1 cellular context compared by ENCODE assay signal in genomic region chr6:168116975-168117899, GRCh38.
A peak's percentile ranks its signal among the peaks of the same experiment; 100 is the strongest.
TF ChIP-seq lines count a peak whose summit lies in the region.

No MANE protein-coding gene starts in this region.

TF ChIP-seq in HepG2, 621 proteins besides CTCF, POLR2A, EP300 and RAD21 (continued from another document and continues in another):
- TF ChIP-seq, protein P1, sequence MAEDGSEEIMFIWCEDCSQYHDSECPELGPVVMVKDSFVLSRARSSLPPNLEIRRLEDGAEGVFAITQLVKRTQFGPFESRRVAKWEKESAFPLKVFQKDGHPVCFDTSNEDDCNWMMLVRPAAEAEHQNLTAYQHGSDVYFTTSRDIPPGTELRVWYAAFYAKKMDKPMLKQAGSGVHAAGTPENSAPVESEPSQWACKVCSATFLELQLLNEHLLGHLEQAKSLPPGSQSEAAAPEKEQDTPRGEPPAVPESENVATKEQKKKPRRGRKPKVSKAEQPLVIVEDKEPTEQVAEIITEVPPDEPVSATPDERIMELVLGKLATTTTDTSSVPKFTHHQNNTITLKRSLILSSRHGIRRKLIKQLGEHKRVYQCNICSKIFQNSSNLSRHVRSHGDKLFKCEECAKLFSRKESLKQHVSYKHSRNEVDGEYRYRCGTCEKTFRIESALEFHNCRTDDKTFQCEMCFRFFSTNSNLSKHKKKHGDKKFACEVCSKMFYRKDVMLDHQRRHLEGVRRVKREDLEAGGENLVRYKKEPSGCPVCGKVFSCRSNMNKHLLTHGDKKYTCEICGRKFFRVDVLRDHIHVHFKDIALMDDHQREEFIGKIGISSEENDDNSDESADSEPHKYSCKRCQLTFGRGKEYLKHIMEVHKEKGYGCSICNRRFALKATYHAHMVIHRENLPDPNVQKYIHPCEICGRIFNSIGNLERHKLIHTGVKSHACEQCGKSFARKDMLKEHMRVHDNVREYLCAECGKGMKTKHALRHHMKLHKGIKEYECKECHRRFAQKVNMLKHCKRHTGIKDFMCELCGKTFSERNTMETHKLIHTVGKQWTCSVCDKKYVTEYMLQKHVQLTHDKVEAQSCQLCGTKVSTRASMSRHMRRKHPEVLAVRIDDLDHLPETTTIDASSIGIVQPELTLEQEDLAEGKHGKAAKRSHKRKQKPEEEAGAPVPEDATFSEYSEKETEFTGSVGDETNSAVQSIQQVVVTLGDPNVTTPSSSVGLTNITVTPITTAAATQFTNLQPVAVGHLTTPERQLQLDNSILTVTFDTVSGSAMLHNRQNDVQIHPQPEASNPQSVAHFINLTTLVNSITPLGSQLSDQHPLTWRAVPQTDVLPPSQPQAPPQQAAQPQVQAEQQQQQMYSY (CRISPR knock-in tag; IDR thresholded peaks at IDR 0.05) = no peak
- TF ChIP-seq NFKB2 (CRISPR knock-in tag; IDR thresholded peaks at IDR 0.05; ENCODE audit: borderline replicate concordance) (0 out of 2 replicates have a peak, but pooled peaks have one; percentile 63), SETDB1 (CRISPR knock-in tag; IDR thresholded peaks at IDR 0.05; ENCODE audit: borderline replicate concordance) (peak; percentile 77), BHLHE40 (IDR thresholded peaks at IDR 0.05; ENCODE audit: low read length) (no peak), HNRNPK (IDR thresholded peaks at IDR 0.05; ENCODE audit: low read depth, low read length, poor library complexity, severe bottlenecking) (no peak), BRF2 (CRISPR knock-in tag; IDR thresholded peaks at IDR 0.05) (no peak), ZNF878 (CRISPR knock-in tag; IDR thresholded peaks at IDR 0.05) (no peak), ZBTB39 (CRISPR knock-in tag; IDR thresholded peaks at IDR 0.05) (no peak), ZC3H13 (CRISPR knock-in tag; IDR thresholded peaks at IDR 0.05) (no peak), MED8 (CRISPR knock-in tag; IDR thresholded peaks at IDR 0.05; ENCODE audit: insufficient replicate concordance) (no peak), BCLAF1 (IDR thresholded peaks at IDR 0.05) (no peak), ZNF563 (CRISPR knock-in tag; IDR thresholded peaks at IDR 0.05) (peak; percentile 74), KDM2A (CRISPR knock-in tag; IDR thresholded peaks at IDR 0.05; ENCODE audit: borderline replicate concordance, low read depth) (0 out of 2 replicates have a peak, but pooled peaks have one; percentile 19), HOXD1 (CRISPR knock-in tag; IDR thresholded peaks at IDR 0.05) (no peak), EEA1 (CRISPR knock-in tag; IDR thresholded peaks at IDR 0.05; ENCODE audit: borderline replicate concordance) (0 out of 2 replicates have a peak, but pooled peaks have one; percentile 61), NR3C1 (CRISPR knock-in tag; IDR thresholded peaks at IDR 0.05) (no peak), MIER3 (CRISPR knock-in tag; IDR thresholded peaks at IDR 0.05; ENCODE audit: borderline replicate concordance) (no peak), SMAD1 (CRISPR knock-in tag; IDR thresholded peaks at IDR 0.05; ENCODE audit: borderline replicate concordance, low read depth) (no peak), ZNF274 (CRISPR knock-in tag; IDR thresholded peaks at IDR 0.05) (peak; percentile 86), NFE2L2 (IDR thresholded peaks at IDR 0.05; ENCODE audit: low read length) (no peak), WIZ (CRISPR knock-in tag; IDR thresholded peaks at IDR 0.05) (peak; percentile 82; the same call in 1 of the 2 replicates), ZFY (CRISPR knock-in tag; IDR thresholded peaks at IDR 0.05) (peak; percentile 20; the same call in 1 of the 2 replicates), FOXA1 (IDR thresholded peaks at IDR 0.05) (no peak), FOXA1 (CRISPR knock-in tag; IDR thresholded peaks at IDR 0.05) (no peak), MXD4 (CRISPR knock-in tag; IDR thresholded peaks at IDR 0.05) (no peak), HHEX (CRISPR knock-in tag; IDR thresholded peaks at IDR 0.05) (no peak), ZNF678 (CRISPR knock-in tag; IDR thresholded peaks at IDR 0.05) (no peak), STAG1 (CRISPR knock-in tag; IDR thresholded peaks at IDR 0.05) (no peak), MYC (CRISPR knock-in tag; IDR thresholded peaks at IDR 0.05; ENCODE audit: borderline replicate concordance) (peak; percentile 48; the same call in 1 of the 2 replicates), ZBTB43 (CRISPR knock-in tag; conservative IDR thresholded peaks at IDR 0.05) (no peak), SNAPC2 (CRISPR knock-in tag; IDR thresholded peaks at IDR 0.05) (no peak), GTF3A (CRISPR knock-in tag; conservative IDR thresholded peaks at IDR 0.05) (no peak), ZNF20 (CRISPR knock-in tag; IDR thresholded peaks at IDR 0.05) (no peak), SMYD3 (CRISPR knock-in tag; IDR thresholded peaks at IDR 0.05) (no peak), ZNF329 (CRISPR knock-in tag; IDR thresholded peaks at IDR 0.05; ENCODE audit: low read depth) (no peak), PBX3 (CRISPR knock-in tag; IDR thresholded peaks at IDR 0.05; ENCODE audit: borderline replicate concordance) (no peak), SIN3B (IDR thresholded peaks at IDR 0.05; ENCODE audit: low read length) (no peak), SIN3A (IDR thresholded peaks at IDR 0.05; ENCODE audit: borderline replicate concordance, low read depth, low read length) (no peak), NRL (CRISPR knock-in tag; IDR thresholded peaks at IDR 0.05; ENCODE audit: borderline replicate concordance) (peak; percentile 81), PTBP1 (IDR thresholded peaks at IDR 0.05; ENCODE audit: low read depth, low read length, poor library complexity, severe bottlenecking) (no peak), XRCC5 (optimal IDR thresholded peaks at IDR 0.05; ENCODE audit: low read length) (peak; percentile 5), ARNTL (CRISPR knock-in tag; IDR thresholded peaks at IDR 0.05) (no peak), ZNF577 (CRISPR knock-in tag; IDR thresholded peaks at IDR 0.05; ENCODE audit: borderline replicate concordance, low read depth) (no peak), KLF6 (CRISPR knock-in tag; IDR thresholded peaks at IDR 0.05) (peak; percentile 36; the same call in 1 of the 2 replicates), DPF2 (CRISPR knock-in tag; IDR thresholded peaks at IDR 0.05; ENCODE audit: borderline replicate concordance, low read depth) (no peak)
- TF ChIP-seq, protein P2, sequence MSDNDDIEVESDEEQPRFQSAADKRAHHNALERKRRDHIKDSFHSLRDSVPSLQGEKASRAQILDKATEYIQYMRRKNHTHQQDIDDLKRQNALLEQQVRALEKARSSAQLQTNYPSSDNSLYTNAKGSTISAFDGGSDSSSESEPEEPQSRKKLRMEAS (IDR thresholded peaks at IDR 0.05) = peak; percentile 83
- TF ChIP-seq, protein P3, sequence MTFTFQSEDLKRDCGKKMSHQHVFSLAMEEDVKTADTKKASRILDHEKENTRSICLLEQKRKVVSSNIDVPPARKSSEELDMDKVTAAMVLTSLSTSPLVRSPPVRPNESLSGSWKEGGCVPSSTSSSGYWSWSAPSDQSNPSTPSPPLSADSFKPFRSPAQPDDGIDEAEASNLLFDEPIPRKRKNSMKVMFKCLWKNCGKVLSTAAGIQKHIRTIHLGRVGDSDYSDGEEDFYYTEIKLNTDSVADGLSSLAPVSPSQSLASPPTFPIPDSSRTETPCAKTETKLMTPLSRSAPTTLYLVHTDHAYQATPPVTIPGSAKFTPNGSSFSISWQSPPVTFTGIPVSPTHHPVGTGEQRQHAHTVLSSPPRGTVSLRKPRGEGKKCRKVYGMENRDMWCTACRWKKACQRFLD (CRISPR knock-in tag; IDR thresholded peaks at IDR 0.05; ENCODE audit: borderline replicate concordance) = no peak
- TF ChIP-seq, protein P4, sequence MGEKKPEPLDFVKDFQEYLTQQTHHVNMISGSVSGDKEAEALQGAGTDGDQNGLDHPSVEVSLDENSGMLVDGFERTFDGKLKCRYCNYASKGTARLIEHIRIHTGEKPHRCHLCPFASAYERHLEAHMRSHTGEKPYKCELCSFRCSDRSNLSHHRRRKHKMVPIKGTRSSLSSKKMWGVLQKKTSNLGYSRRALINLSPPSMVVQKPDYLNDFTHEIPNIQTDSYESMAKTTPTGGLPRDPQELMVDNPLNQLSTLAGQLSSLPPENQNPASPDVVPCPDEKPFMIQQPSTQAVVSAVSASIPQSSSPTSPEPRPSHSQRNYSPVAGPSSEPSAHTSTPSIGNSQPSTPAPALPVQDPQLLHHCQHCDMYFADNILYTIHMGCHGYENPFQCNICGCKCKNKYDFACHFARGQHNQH (CRISPR knock-in tag; IDR thresholded peaks at IDR 0.05) = peak; percentile 26; the same call in 1 of the 2 replicates
- TF ChIP-seq, protein P5, sequence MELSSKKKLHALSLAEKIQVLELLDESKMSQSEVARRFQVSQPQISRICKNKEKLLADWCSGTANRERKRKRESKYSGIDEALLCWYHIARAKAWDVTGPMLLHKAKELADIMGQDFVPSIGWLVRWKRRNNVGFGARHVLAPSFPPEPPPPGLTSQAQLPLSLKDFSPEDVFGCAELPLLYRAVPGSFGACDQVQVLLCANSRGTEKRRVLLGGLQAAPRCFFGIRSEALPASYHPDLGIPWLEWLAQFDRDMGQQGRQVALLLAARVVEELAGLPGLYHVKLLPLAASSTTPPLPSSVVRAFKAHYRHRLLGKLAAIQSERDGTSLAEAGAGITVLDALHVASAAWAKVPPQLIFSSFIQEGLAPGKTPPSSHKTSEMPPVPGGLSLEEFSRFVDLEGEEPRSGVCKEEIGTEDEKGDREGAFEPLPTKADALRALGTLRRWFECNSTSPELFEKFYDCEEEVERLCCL (CRISPR knock-in tag; IDR thresholded peaks at IDR 0.05; ENCODE audit: borderline replicate concordance) = no peak
- TF ChIP-seq, protein P6, sequence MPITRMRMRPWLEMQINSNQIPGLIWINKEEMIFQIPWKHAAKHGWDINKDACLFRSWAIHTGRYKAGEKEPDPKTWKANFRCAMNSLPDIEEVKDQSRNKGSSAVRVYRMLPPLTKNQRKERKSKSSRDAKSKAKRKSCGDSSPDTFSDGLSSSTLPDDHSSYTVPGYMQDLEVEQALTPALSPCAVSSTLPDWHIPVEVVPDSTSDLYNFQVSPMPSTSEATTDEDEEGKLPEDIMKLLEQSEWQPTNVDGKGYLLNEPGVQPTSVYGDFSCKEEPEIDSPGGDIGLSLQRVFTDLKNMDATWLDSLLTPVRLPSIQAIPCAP (CRISPR knock-in tag; IDR thresholded peaks at IDR 0.05; ENCODE audit: low read depth) = no peak
- TF ChIP-seq, protein P7, sequence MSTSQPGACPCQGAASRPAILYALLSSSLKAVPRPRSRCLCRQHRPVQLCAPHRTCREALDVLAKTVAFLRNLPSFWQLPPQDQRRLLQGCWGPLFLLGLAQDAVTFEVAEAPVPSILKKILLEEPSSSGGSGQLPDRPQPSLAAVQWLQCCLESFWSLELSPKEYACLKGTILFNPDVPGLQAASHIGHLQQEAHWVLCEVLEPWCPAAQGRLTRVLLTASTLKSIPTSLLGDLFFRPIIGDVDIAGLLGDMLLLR (CRISPR knock-in tag; IDR thresholded peaks at IDR 0.05) = no peak
